ENCODE assay signal across 15 cellular contexts in genomic region chrX:45711231-45711630, GRCh38.
DNase-seq lines count a peak whose midpoint lies in the region; ATAC-seq, FAIRE-seq and TF ChIP-seq lines count a peak whose summit lies in the region.
"Had no signal": no experiment of that assay in that cellular context is flagged by ENCODE, and none has a peak within 500 bp of the region (broad histone marks: within the 10 kb centered on the region; RNA-seq: fewer than 3 reads in every experiment).

No MANE protein-coding gene starts in this region.

- H3K9me1 ChIP-seq in keratinocyte (ENCODE audit: control insufficient read depth, extremely low read depth, insufficient read depth, low read length), result no peaks in the 10 kb centered on the region

- H3K4me2 ChIP-seq in HCT116 (ENCODE audit: low read length), result peak overlapping the region; percentile 56
- peak overlapping the region; percentile 75 for H3K4me2 ChIP-seq in keratinocyte (ENCODE audit: control insufficient read depth, extremely low read depth, insufficient read depth, low read depth, low read length)
- no peak overlapping the region for H3K4me2 ChIP-seq in neural progenitor cell
- H3K4me2 ChIP-seq: KMS-11 had no signal

- no peaks in the 10 kb centered on the region for H3K9me2 ChIP-seq in HCT116 (ENCODE audit: insufficient read depth)

- dilution Hi-C loops in keratinocyte (cut with MboI; ENCODE audit: extremely low pct_ligation_motif_present, low sequenced_read_pairs), result no loop called here

- peak overlapping the region; percentile 76 for H3K27ac Mint-ChIP-seq in activated naive CD8-positive, alpha-beta T cell treated with anti-CD3 and anti-CD28 coated beads for 36 hours
- no peak overlapping the region for H3K27ac Mint-ChIP-seq in neural progenitor cell

- no peaks in the 10 kb centered on the region for H3K27me3 ChIP-seq in HCT116 (ENCODE audit: insufficient read depth, low read length)
- H3K27me3 ChIP-seq in keratinocyte (ENCODE audit: control insufficient read depth, extremely low read depth, insufficient read depth, low read length), result no peaks in the 10 kb centered on the region
- H3K27me3 ChIP-seq in neural progenitor cell, result no peaks in the 10 kb centered on the region
- H3K27me3 ChIP-seq: testis had no signal

- H2AFZ ChIP-seq in HCT116 (ENCODE audit: low read depth, low read length, poor library complexity, severe bottlenecking) (no peak overlapping the region), keratinocyte (ENCODE audit: control insufficient read depth, low read length) (no peak overlapping the region), neural progenitor cell (replicated peaks) (no peak overlapping the region)

- CTCF ChIA-PET in HCT116 (lab: Charles Lee), result interaction anchor here (0.8 to 1.6 kb wide), 4 partner anchors 10 to 665 kb away, joined by 3 to 7 read pairs (median 6); no protein-coding TSS in a partner anchor

- H3K36me3 ChIP-seq in HCT116 (ENCODE audit: control insufficient read depth in 1 of 2, insufficient read depth in 2 of 2, low read length in 2 of 2), result peaks cover 0 to 18% of the 10 kb centered on the region in 2 experiments; a peak in 1 of 4 replicates
- H3K36me3 ChIP-seq in keratinocyte (ENCODE audit: control insufficient read depth in 2 of 2, extremely low read depth in 1 of 2, insufficient read depth in 2 of 2, low read length in 2 of 2), result no peaks in the 10 kb centered on the region
- no peaks in the 10 kb centered on the region for H3K36me3 ChIP-seq in neural progenitor cell

- no peak for FAIRE-seq in keratinocyte (lab: Jason Lieb, UNC)
- FAIRE-seq: D721Med, GM12891 had no signal

- no peaks in the 10 kb centered on the region for H3F3A ChIP-seq in neural progenitor cell (ENCODE audit: low read depth)

- H3K4me3 ChIP-seq in HCT116 (replicated peaks in 1 of 2; ENCODE audit: low read depth in 1 of 2, low read length in 2 of 2), result no peak overlapping the region
- H3K4me3 ChIP-seq in keratinocyte (ENCODE audit: control insufficient read depth in 2 of 3, extremely low read depth in 1 of 3, insufficient read depth in 2 of 3, low read depth in 1 of 3, low read length in 3 of 3), result peak overlapping the region in 2 of 3 experiments; percentile 17 to 36
- H3K4me3 ChIP-seq in neural progenitor cell, result no peak overlapping the region
- H3K4me3 ChIP-seq: testis had no signal

- H4K20me1 ChIP-seq in HCT116 (ENCODE audit: insufficient read depth) (no peaks in the 10 kb centered on the region), keratinocyte (ENCODE audit: control insufficient read depth, extremely low read depth, insufficient read depth, low read length) (no peaks in the 10 kb centered on the region), neural progenitor cell (ENCODE audit: low read depth) (no peaks in the 10 kb centered on the region)

- no peak for TF ChIP-seq POLR2A in HCT116 (IDR thresholded peaks at IDR 0.05; ENCODE audit: borderline replicate concordance, extremely low read depth, insufficient read depth, insufficient read length)

- H3K79me2 ChIP-seq in HCT116 (ENCODE audit: insufficient read depth, low read length), result peaks cover 24% of the 10 kb centered on the region
- H3K79me2 ChIP-seq in keratinocyte (ENCODE audit: control insufficient read depth, insufficient read depth, low read length), result no peaks in the 10 kb centered on the region
- H3K79me2 ChIP-seq in neural progenitor cell (ENCODE audit: low read depth), result no peaks in the 10 kb centered on the region

- POLR2A ChIA-PET in HCT116 (lab: Charles Lee), result interaction anchor here (0.6 to 2.9 kb wide), 7 partner anchors 10 to 195 kb away, joined by 3 to 15 read pairs (median 8); no protein-coding TSS in a partner anchor

- TF ChIP-seq RAD21 in HCT116 (IDR thresholded peaks at IDR 0.05; ENCODE audit: low read depth), result no peak

- no peaks in the 10 kb centered on the region for H3K27me3 Mint-ChIP-seq in activated naive CD8-positive, alpha-beta T cell treated with anti-CD3 and anti-CD28 coated beads for 36 hours
- H3K27me3 Mint-ChIP-seq in neural progenitor cell (ENCODE audit: insufficient read depth, low read depth), result no peaks in the 10 kb centered on the region

- H3K4me1 Mint-ChIP-seq in activated naive CD8-positive, alpha-beta T cell treated with anti-CD3 and anti-CD28 coated beads for 36 hours, result peaks cover 47% of the 10 kb centered on the region
- H3K4me1 Mint-ChIP-seq in neural progenitor cell, result no peaks in the 10 kb centered on the region

- TSS peak; percentile 65 for BruUV-seq in HCT116 (replicated peaks; lab: Mats Ljungman, UMichigan)

- H3K4me1 ChIP-seq in HCT116 (ENCODE audit: control insufficient read depth in 1 of 2, insufficient read depth in 2 of 2, low read length in 2 of 2) (peaks cover 54 to 76% of the 10 kb centered on the region in 2 experiments), keratinocyte (ENCODE audit: control insufficient read depth, extremely low read depth, insufficient read depth, low read length) (peaks cover 50% of the 10 kb centered on the region), neural progenitor cell (no peaks in the 10 kb centered on the region)
- H3K4me1 ChIP-seq: testis had no signal

- H3K9me3 Mint-ChIP-seq in activated naive CD8-positive, alpha-beta T cell treated with anti-CD3 and anti-CD28 coated beads for 36 hours, result peaks cover 2% of the 10 kb centered on the region
- no peaks in the 10 kb centered on the region for H3K9me3 Mint-ChIP-seq in neural progenitor cell

- no peaks in the 10 kb centered on the region for H3K36me3 Mint-ChIP-seq in activated naive CD8-positive, alpha-beta T cell treated with anti-CD3 and anti-CD28 coated beads for 36 hours
- no peaks in the 10 kb centered on the region for H3K36me3 Mint-ChIP-seq in neural progenitor cell

- H3K27ac ChIP-seq in HCT116 (ENCODE audit: low read depth, low read length) (peak overlapping the region; percentile 99), keratinocyte (ENCODE audit: control insufficient read depth, insufficient read depth, low read length) (peak overlapping the region; percentile 83), neural progenitor cell (no peak overlapping the region)
- H3K27ac ChIP-seq: KMS-11, testis had no signal

- no peak for ATAC-seq in HCT116
- no peak for ATAC-seq in HG03565 (IDR thresholded peaks at IDR 0.05; ENCODE audit: unreplicated experiment)
- ATAC-seq: sciatic nerve had no signal

- RAD21 ChIA-PET in HCT116 (lab: Charles Lee; ENCODE audit: low non-redundant PET in 1 of 2, low total read pairs in 2 of 2, uncharacterized antibody in 2 of 2, unreplicated experiment in 2 of 2), result interaction anchor here in 1 of 2 experiments (1.1 kb wide), 1 partner anchor 194 kb away, joined by 3 read pairs; no protein-coding TSS in a partner anchor

- in situ Hi-C loops in Caki2 (cut with HindIII; ENCODE audit: low pct_unique_long_range_greater_than_20kb, low sequenced_read_pairs), result no loop called here

- DNase-seq in Caki2 (ENCODE audit: low read depth), result peak; percentile 26
- DNase-seq in HCT116 (ENCODE audit: low read depth, low spot score), result no peak
- DNase-seq in activated naive CD8-positive, alpha-beta T cell treated with anti-CD3 and anti-CD28 coated beads for 36 hours, result no peak
- DNase-seq in keratinocyte (ENCODE audit: low read depth, low spot score), result no peak
- no peak for DNase-seq in KG1 (lab: John Stamatoyannopoulos, UW)
- no peak for DNase-seq in activated naive CD4-positive, alpha-beta T cell (lab: John Stamatoyannopoulos, UW)
- no peak for DNase-seq in neural progenitor cell (ENCODE audit: low spot score)
- DNase-seq: activated CD8-positive, alpha-beta memory T cell treated with anti-CD3 and anti-CD28 coated beads, Interleukin-2, amount 50 U/mL, for 48 hours; NCI-H2081 treated with DMSO at 0.1 percent for 48 hours; testis had no signal

- H3K9me3 ChIP-seq in HCT116 (ENCODE audit: control insufficient read depth in 1 of 2, insufficient read depth in 1 of 2, low read depth in 1 of 2, low read length in 2 of 2), result no peaks in the 10 kb centered on the region
- H3K9me3 ChIP-seq in keratinocyte (ENCODE audit: control insufficient read depth, low read depth, low read length), result no peaks in the 10 kb centered on the region
- peaks cover 8% of the 10 kb centered on the region for H3K9me3 ChIP-seq in neural progenitor cell (ENCODE audit: low read depth)
- H3K9me3 ChIP-seq: testis had no signal

- TF ChIP-seq CTCF in HCT116 (IDR thresholded peaks at IDR 0.05 in 2 of 3, conservative IDR thresholded peaks at IDR 0.05 in 1 of 3; ENCODE audit: borderline replicate concordance in 1 of 3, insufficient read depth in 1 of 3, low read depth in 2 of 3, low read length in 2 of 3) (no peak), keratinocyte (optimal IDR thresholded peaks at IDR 0.05 in 1 of 3, IDR thresholded peaks at IDR 0.05 in 1 of 3, conservative IDR thresholded peaks at IDR 0.05 in 1 of 3; ENCODE audit: extremely low read depth in 1 of 3, insufficient read depth in 2 of 3, low read length in 3 of 3) (no peak), neural progenitor cell (IDR thresholded peaks at IDR 0.05) (no peak)

- intact Hi-C loops in HCT116 (cut with micrococcal nuclease), result loop anchor here (2.0 to 5.0 kb wide), 3 partner anchors 32 to 616 kb away; no protein-coding TSS in a partner anchor

- H3K9ac ChIP-seq in HCT116 (ENCODE audit: low read length), result peak overlapping the region; percentile 71
- peak overlapping the region; percentile 34 for H3K9ac ChIP-seq in keratinocyte (ENCODE audit: control insufficient read depth, extremely low read depth, insufficient read depth, low read length)
- no peak overlapping the region for H3K9ac ChIP-seq in neural progenitor cell
- H3K9ac ChIP-seq: KMS-11 had no signal

- H3K4me3 Mint-ChIP-seq in activated naive CD8-positive, alpha-beta T cell treated with anti-CD3 and anti-CD28 coated beads for 36 hours, result no peak overlapping the region
- H3K4me3 Mint-ChIP-seq in neural progenitor cell, result no peak overlapping the region

TF ChIP-seq in HCT116, 20 proteins besides CTCF, POLR2A, EP300 and RAD21:
- TF ChIP-seq ELF1 (IDR thresholded peaks at IDR 0.05; ENCODE audit: borderline replicate concordance, low read depth) (no peak), EZH2 (IDR thresholded peaks at IDR 0.05) (no peak), CBX3 (IDR thresholded peaks at IDR 0.05; ENCODE audit: low read depth) (no peak), YY1 (IDR thresholded peaks at IDR 0.05; ENCODE audit: extremely low read depth, insufficient replicate concordance, low read depth, low read length) (no peak), EGR1 (IDR thresholded peaks at IDR 0.05; ENCODE audit: low read depth) (no peak), CEBPB (IDR thresholded peaks at IDR 0.05; ENCODE audit: low read depth) (no peak), SIN3A (IDR thresholded peaks at IDR 0.05; ENCODE audit: low read depth) (no peak), SP1 (IDR thresholded peaks at IDR 0.05; ENCODE audit: low read depth) (no peak), ZFX (IDR thresholded peaks at IDR 0.05) (no peak), JUND (IDR thresholded peaks at IDR 0.05) (no peak)
- TF ChIP-seq, protein P1, sequence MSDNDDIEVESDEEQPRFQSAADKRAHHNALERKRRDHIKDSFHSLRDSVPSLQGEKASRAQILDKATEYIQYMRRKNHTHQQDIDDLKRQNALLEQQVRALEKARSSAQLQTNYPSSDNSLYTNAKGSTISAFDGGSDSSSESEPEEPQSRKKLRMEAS (IDR thresholded peaks at IDR 0.05), result no peak

Comparison
In these comparisons a context has a peak if more than half of its experiments do, and no peak if none do; other contexts are left out.
1. H3K4me3 ChIP-seq: peak in keratinocyte (2 of 3); none in HCT116 (0 of 2) and neural progenitor cell (single experiment).